ENCODE assay signal across 1 cellular context in the genomic region with DNA sequence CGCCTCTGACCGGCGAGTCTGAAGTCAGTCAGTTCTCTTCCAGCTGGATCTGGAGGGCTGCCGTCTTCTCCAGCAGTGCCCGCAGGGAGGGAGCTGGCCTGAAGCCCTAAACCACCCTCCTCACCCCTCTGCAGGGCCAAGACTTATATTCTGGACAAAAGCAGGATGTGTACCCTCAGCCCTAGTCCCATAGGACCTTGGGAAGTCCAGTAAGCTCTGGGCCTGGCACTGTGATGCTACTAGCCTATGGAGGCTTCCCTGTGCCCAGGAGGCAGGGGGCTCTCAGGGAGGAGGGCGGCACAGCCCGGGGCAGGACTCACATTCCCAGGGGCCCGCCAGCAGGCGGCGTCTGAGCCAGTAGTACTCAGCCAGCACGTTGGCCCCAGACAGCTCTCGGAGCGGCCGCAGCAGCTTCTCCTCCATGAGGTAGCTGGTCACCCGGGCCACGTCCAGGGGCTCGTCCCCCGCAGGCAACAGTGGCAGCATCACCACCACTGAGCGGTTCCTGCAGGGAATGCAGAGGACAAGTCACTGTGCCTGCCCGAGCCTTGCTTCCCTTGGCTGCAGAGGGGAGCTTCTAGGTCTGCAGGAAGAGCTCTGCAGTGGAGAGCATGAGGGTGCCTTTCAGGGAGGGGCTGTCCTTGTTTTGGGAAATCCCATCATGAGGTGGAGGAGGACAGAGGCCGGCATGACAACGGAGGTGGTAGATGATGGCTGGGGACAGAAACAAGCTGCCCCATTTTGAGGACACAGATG.
TF ChIP-seq lines count a peak whose summit lies in the region.

No MANE protein-coding gene starts in this region.

TF ChIP-seq in HepG2, 621 proteins besides CTCF, POLR2A, EP300 and RAD21 (continued from another document and continues in another):
- TF ChIP-seq, protein P1, sequence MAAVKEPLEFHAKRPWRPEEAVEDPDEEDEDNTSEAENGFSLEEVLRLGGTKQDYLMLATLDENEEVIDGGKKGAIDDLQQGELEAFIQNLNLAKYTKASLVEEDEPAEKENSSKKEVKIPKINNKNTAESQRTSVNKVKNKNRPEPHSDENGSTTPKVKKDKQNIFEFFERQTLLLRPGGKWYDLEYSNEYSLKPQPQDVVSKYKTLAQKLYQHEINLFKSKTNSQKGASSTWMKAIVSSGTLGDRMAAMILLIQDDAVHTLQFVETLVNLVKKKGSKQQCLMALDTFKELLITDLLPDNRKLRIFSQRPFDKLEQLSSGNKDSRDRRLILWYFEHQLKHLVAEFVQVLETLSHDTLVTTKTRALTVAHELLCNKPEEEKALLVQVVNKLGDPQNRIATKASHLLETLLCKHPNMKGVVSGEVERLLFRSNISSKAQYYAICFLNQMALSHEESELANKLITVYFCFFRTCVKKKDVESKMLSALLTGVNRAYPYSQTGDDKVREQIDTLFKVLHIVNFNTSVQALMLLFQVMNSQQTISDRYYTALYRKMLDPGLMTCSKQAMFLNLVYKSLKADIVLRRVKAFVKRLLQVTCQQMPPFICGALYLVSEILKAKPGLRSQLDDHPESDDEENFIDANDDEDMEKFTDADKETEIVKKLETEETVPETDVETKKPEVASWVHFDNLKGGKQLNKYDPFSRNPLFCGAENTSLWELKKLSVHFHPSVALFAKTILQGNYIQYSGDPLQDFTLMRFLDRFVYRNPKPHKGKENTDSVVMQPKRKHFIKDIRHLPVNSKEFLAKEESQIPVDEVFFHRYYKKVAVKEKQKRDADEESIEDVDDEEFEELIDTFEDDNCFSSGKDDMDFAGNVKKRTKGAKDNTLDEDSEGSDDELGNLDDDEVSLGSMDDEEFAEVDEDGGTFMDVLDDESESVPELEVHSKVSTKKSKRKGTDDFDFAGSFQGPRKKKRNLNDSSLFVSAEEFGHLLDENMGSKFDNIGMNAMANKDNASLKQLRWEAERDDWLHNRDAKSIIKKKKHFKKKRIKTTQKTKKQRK (IDR thresholded peaks at IDR 0.05; ENCODE audit: low read length): no peak
- TF ChIP-seq ARHGAP35 (CRISPR knock-in tag; IDR thresholded peaks at IDR 0.05; ENCODE audit: borderline replicate concordance): no peak; the same call in 1 of the 2 replicates
- no peak for TF ChIP-seq RBM22 (optimal IDR thresholded peaks at IDR 0.05; ENCODE audit: low read length)
- TF ChIP-seq ZFY (CRISPR knock-in tag; IDR thresholded peaks at IDR 0.05): no peak; the same call in 1 of the 2 replicates
- TF ChIP-seq, protein P2, sequence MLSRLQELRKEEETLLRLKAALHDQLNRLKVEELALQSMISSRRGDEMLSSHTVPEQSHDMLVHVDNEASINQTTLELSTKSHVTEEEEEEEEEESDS (CRISPR knock-in tag; IDR thresholded peaks at IDR 0.05; ENCODE audit: borderline replicate concordance): no peak
- no peak for TF ChIP-seq ZNF510 (CRISPR knock-in tag; IDR thresholded peaks at IDR 0.05; ENCODE audit: low read depth)
- TF ChIP-seq GTF2F1 (IDR thresholded peaks at IDR 0.05; ENCODE audit: low read length): no peak
- no peak for TF ChIP-seq KLF6 (CRISPR knock-in tag; IDR thresholded peaks at IDR 0.05)
- TF ChIP-seq, protein P3, sequence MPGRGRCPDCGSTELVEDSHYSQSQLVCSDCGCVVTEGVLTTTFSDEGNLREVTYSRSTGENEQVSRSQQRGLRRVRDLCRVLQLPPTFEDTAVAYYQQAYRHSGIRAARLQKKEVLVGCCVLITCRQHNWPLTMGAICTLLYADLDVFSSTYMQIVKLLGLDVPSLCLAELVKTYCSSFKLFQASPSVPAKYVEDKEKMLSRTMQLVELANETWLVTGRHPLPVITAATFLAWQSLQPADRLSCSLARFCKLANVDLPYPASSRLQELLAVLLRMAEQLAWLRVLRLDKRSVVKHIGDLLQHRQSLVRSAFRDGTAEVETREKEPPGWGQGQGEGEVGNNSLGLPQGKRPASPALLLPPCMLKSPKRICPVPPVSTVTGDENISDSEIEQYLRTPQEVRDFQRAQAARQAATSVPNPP (CRISPR knock-in tag; IDR thresholded peaks at IDR 0.05): no peak
- 0 out of 2 replicates have a peak, but pooled peaks have one; percentile 34 for TF ChIP-seq ZNF33B (CRISPR knock-in tag; IDR thresholded peaks at IDR 0.05)
- TF ChIP-seq PAF1 (CRISPR knock-in tag; IDR thresholded peaks at IDR 0.05): no peak
- TF ChIP-seq, protein P4, sequence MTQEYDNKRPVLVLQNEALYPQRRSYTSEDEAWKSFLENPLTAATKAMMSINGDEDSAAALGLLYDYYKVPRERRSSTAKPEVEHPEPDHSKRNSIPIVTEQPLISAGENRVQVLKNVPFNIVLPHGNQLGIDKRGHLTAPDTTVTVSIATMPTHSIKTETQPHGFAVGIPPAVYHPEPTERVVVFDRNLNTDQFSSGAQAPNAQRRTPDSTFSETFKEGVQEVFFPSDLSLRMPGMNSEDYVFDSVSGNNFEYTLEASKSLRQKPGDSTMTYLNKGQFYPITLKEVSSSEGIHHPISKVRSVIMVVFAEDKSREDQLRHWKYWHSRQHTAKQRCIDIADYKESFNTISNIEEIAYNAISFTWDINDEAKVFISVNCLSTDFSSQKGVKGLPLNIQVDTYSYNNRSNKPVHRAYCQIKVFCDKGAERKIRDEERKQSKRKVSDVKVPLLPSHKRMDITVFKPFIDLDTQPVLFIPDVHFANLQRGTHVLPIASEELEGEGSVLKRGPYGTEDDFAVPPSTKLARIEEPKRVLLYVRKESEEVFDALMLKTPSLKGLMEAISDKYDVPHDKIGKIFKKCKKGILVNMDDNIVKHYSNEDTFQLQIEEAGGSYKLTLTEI (CRISPR knock-in tag; conservative IDR thresholded peaks at IDR 0.05): no peak
- TF ChIP-seq RXRB (CRISPR knock-in tag; IDR thresholded peaks at IDR 0.05; ENCODE audit: borderline replicate concordance): peak; percentile 53
- TF ChIP-seq GATAD1 (CRISPR knock-in tag; IDR thresholded peaks at IDR 0.05): no peak
- TF ChIP-seq, protein P5, sequence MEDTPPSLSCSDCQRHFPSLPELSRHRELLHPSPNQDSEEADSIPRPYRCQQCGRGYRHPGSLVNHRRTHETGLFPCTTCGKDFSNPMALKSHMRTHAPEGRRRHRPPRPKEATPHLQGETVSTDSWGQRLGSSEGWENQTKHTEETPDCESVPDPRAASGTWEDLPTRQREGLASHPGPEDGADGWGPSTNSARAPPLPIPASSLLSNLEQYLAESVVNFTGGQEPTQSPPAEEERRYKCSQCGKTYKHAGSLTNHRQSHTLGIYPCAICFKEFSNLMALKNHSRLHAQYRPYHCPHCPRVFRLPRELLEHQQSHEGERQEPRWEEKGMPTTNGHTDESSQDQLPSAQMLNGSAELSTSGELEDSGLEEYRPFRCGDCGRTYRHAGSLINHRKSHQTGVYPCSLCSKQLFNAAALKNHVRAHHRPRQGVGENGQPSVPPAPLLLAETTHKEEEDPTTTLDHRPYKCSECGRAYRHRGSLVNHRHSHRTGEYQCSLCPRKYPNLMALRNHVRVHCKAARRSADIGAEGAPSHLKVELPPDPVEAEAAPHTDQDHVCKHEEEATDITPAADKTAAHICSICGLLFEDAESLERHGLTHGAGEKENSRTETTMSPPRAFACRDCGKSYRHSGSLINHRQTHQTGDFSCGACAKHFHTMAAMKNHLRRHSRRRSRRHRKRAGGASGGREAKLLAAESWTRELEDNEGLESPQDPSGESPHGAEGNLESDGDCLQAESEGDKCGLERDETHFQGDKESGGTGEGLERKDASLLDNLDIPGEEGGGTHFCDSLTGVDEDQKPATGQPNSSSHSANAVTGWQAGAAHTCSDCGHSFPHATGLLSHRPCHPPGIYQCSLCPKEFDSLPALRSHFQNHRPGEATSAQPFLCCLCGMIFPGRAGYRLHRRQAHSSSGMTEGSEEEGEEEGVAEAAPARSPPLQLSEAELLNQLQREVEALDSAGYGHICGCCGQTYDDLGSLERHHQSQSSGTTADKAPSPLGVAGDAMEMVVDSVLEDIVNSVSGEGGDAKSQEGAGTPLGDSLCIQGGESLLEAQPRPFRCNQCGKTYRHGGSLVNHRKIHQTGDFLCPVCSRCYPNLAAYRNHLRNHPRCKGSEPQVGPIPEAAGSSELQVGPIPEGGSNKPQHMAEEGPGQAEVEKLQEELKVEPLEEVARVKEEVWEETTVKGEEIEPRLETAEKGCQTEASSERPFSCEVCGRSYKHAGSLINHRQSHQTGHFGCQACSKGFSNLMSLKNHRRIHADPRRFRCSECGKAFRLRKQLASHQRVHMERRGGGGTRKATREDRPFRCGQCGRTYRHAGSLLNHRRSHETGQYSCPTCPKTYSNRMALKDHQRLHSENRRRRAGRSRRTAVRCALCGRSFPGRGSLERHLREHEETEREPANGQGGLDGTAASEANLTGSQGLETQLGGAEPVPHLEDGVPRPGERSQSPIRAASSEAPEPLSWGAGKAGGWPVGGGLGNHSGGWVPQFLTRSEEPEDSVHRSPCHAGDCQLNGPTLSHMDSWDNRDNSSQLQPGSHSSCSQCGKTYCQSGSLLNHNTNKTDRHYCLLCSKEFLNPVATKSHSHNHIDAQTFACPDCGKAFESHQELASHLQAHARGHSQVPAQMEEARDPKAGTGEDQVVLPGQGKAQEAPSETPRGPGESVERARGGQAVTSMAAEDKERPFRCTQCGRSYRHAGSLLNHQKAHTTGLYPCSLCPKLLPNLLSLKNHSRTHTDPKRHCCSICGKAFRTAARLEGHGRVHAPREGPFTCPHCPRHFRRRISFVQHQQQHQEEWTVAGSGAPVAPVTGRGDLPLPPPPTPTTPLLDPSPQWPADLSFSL (CRISPR knock-in tag; IDR thresholded peaks at IDR 0.05): no peak
- TF ChIP-seq ZNF350 (CRISPR knock-in tag; IDR thresholded peaks at IDR 0.05; ENCODE audit: borderline replicate concordance, low read depth): no peak
- no peak for TF ChIP-seq HNRNPUL1 (IDR thresholded peaks at IDR 0.05; ENCODE audit: low read depth, low read length)
- TF ChIP-seq ZSCAN30 (CRISPR knock-in tag; IDR thresholded peaks at IDR 0.05): no peak
- 0 out of 2 replicates have a peak, but pooled peaks have one; percentile 1 for TF ChIP-seq BHLHE40 (IDR thresholded peaks at IDR 0.05; ENCODE audit: low read length)
- TF ChIP-seq ZNF775 (CRISPR knock-in tag; IDR thresholded peaks at IDR 0.05; ENCODE audit: borderline replicate concordance): no peak
- TF ChIP-seq POLR2G (IDR thresholded peaks at IDR 0.05; ENCODE audit: low read depth, low read length): no peak
- no peak for TF ChIP-seq AGO2 (optimal IDR thresholded peaks at IDR 0.05; ENCODE audit: low read depth, low read length)
- TF ChIP-seq, protein P6, sequence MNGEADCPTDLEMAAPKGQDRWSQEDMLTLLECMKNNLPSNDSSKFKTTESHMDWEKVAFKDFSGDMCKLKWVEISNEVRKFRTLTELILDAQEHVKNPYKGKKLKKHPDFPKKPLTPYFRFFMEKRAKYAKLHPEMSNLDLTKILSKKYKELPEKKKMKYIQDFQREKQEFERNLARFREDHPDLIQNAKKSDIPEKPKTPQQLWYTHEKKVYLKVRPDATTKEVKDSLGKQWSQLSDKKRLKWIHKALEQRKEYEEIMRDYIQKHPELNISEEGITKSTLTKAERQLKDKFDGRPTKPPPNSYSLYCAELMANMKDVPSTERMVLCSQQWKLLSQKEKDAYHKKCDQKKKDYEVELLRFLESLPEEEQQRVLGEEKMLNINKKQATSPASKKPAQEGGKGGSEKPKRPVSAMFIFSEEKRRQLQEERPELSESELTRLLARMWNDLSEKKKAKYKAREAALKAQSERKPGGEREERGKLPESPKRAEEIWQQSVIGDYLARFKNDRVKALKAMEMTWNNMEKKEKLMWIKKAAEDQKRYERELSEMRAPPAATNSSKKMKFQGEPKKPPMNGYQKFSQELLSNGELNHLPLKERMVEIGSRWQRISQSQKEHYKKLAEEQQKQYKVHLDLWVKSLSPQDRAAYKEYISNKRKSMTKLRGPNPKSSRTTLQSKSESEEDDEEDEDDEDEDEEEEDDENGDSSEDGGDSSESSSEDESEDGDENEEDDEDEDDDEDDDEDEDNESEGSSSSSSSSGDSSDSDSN (CRISPR knock-in tag; IDR thresholded peaks at IDR 0.05): peak; percentile 77
- TF ChIP-seq ZBTB7B (CRISPR knock-in tag; IDR thresholded peaks at IDR 0.05): peak; percentile 77; the same call in 1 of the 2 replicates
- TF ChIP-seq, protein P7, sequence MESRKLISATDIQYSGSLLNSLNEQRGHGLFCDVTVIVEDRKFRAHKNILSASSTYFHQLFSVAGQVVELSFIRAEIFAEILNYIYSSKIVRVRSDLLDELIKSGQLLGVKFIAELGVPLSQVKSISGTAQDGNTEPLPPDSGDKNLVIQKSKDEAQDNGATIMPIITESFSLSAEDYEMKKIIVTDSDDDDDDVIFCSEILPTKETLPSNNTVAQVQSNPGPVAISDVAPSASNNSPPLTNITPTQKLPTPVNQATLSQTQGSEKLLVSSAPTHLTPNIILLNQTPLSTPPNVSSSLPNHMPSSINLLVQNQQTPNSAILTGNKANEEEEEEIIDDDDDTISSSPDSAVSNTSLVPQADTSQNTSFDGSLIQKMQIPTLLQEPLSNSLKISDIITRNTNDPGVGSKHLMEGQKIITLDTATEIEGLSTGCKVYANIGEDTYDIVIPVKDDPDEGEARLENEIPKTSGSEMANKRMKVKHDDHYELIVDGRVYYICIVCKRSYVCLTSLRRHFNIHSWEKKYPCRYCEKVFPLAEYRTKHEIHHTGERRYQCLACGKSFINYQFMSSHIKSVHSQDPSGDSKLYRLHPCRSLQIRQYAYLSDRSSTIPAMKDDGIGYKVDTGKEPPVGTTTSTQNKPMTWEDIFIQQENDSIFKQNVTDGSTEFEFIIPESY (CRISPR knock-in tag; IDR thresholded peaks at IDR 0.05): peak; percentile 26; the same call in 1 of the 2 replicates
- TF ChIP-seq YEATS2 (CRISPR knock-in tag; IDR thresholded peaks at IDR 0.05; ENCODE audit: borderline replicate concordance): no peak
- TF ChIP-seq ZNF766 (CRISPR knock-in tag; IDR thresholded peaks at IDR 0.05; ENCODE audit: borderline replicate concordance): no peak
- TF ChIP-seq NCOR1 (IDR thresholded peaks at IDR 0.05; ENCODE audit: borderline replicate concordance, low read length): no peak
- no peak for TF ChIP-seq ZNF816 (CRISPR knock-in tag; IDR thresholded peaks at IDR 0.05; ENCODE audit: borderline replicate concordance)
- peak; percentile 85; the same call in 1 of the 2 replicates for TF ChIP-seq ZNF782 (CRISPR knock-in tag; IDR thresholded peaks at IDR 0.05; ENCODE audit: borderline replicate concordance)
- no peak for TF ChIP-seq KLF13 (CRISPR knock-in tag; IDR thresholded peaks at IDR 0.05)
- 0 out of 2 replicates have a peak, but pooled peaks have one; percentile 32 for TF ChIP-seq GFI1 (CRISPR knock-in tag; IDR thresholded peaks at IDR 0.05; ENCODE audit: borderline replicate concordance)
- TF ChIP-seq RARA (CRISPR knock-in tag; IDR thresholded peaks at IDR 0.05): 0 out of 2 replicates have a peak, but pooled peaks have one; percentile 17
- TF ChIP-seq ZNF382 (CRISPR knock-in tag; IDR thresholded peaks at IDR 0.05; ENCODE audit: borderline replicate concordance): no peak
- peak; percentile 72; the same call in 1 of the 2 replicates for TF ChIP-seq ZNF550 (CRISPR knock-in tag; IDR thresholded peaks at IDR 0.05; ENCODE audit: borderline replicate concordance)
- no peak for TF ChIP-seq CBX2 (IDR thresholded peaks at IDR 0.05; ENCODE audit: low read depth, low read length)
- 0 out of 2 replicates have a peak, but pooled peaks have one; percentile 20 for TF ChIP-seq CBX2 (CRISPR knock-in tag; IDR thresholded peaks at IDR 0.05; ENCODE audit: low read depth)
- TF ChIP-seq PAWR (CRISPR knock-in tag; IDR thresholded peaks at IDR 0.05; ENCODE audit: borderline replicate concordance): no peak
- no peak for TF ChIP-seq ZMYM4 (CRISPR knock-in tag; IDR thresholded peaks at IDR 0.05)
- TF ChIP-seq ZBTB8A (CRISPR knock-in tag; IDR thresholded peaks at IDR 0.05; ENCODE audit: borderline replicate concordance, low read depth): no peak
